ENCODE assay signal across 1 cellular context in genomic region chr1:9910425-9911178, GRCh38.
TF ChIP-seq lines count a peak whose summit lies in the region.

No MANE protein-coding gene starts in this region.

TF ChIP-seq in K562, 482 proteins besides CTCF, POLR2A, EP300 and RAD21 (continued from another document and continues in another):
- TF ChIP-seq, protein P1, sequence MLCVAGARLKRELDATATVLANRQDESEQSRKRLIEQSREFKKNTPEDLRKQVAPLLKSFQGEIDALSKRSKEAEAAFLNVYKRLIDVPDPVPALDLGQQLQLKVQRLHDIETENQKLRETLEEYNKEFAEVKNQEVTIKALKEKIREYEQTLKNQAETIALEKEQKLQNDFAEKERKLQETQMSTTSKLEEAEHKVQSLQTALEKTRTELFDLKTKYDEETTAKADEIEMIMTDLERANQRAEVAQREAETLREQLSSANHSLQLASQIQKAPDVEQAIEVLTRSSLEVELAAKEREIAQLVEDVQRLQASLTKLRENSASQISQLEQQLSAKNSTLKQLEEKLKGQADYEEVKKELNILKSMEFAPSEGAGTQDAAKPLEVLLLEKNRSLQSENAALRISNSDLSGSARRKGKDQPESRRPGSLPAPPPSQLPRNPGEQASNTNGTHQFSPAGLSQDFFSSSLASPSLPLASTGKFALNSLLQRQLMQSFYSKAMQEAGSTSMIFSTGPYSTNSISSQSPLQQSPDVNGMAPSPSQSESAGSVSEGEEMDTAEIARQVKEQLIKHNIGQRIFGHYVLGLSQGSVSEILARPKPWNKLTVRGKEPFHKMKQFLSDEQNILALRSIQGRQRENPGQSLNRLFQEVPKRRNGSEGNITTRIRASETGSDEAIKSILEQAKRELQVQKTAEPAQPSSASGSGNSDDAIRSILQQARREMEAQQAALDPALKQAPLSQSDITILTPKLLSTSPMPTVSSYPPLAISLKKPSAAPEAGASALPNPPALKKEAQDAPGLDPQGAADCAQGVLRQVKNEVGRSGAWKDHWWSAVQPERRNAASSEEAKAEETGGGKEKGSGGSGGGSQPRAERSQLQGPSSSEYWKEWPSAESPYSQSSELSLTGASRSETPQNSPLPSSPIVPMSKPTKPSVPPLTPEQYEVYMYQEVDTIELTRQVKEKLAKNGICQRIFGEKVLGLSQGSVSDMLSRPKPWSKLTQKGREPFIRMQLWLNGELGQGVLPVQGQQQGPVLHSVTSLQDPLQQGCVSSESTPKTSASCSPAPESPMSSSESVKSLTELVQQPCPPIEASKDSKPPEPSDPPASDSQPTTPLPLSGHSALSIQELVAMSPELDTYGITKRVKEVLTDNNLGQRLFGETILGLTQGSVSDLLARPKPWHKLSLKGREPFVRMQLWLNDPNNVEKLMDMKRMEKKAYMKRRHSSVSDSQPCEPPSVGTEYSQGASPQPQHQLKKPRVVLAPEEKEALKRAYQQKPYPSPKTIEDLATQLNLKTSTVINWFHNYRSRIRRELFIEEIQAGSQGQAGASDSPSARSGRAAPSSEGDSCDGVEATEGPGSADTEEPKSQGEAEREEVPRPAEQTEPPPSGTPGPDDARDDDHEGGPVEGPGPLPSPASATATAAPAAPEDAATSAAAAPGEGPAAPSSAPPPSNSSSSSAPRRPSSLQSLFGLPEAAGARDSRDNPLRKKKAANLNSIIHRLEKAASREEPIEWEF (CRISPR knock-in tag; IDR thresholded peaks at IDR 0.05): no peak
- no peak for TF ChIP-seq SAFB2 (IDR thresholded peaks at IDR 0.05; ENCODE audit: borderline replicate concordance, low read depth, low read length, severe bottlenecking)
- TF ChIP-seq ZNF830 (CRISPR knock-in tag; IDR thresholded peaks at IDR 0.05): no peak
- TF ChIP-seq ATF1 (CRISPR knock-in tag; IDR thresholded peaks at IDR 0.05): no peak
- peak; percentile 83 for TF ChIP-seq ATF1 (tag; IDR thresholded peaks at IDR 0.05)
- TF ChIP-seq, protein P2, sequence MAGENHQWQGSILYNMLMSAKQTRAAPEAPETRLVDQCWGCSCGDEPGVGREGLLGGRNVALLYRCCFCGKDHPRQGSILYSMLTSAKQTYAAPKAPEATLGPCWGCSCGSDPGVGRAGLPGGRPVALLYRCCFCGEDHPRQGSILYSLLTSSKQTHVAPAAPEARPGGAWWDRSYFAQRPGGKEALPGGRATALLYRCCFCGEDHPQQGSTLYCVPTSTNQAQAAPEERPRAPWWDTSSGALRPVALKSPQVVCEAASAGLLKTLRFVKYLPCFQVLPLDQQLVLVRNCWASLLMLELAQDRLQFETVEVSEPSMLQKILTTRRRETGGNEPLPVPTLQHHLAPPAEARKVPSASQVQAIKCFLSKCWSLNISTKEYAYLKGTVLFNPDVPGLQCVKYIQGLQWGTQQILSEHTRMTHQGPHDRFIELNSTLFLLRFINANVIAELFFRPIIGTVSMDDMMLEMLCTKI (IDR thresholded peaks at IDR 0.05; ENCODE audit: partially characterized antibody): no peak
- peak; percentile 42; the same call in 1 of the 2 replicates for TF ChIP-seq TEAD4 (IDR thresholded peaks at IDR 0.05; ENCODE audit: low read length)
- TF ChIP-seq TEAD4 (CRISPR knock-in tag; IDR thresholded peaks at IDR 0.05; ENCODE audit: borderline replicate concordance): no peak
- TF ChIP-seq ZNF707 (CRISPR knock-in tag; conservative IDR thresholded peaks at IDR 0.05): no peak
- TF ChIP-seq ZNF695 (CRISPR knock-in tag; IDR thresholded peaks at IDR 0.05): no peak
- 0 out of 2 replicates have a peak, but pooled peaks have one; percentile 2 for TF ChIP-seq ZKSCAN1 (IDR thresholded peaks at IDR 0.05; ENCODE audit: low read depth, low read length)
- TF ChIP-seq PHB (CRISPR knock-in tag; IDR thresholded peaks at IDR 0.05): no peak
- TF ChIP-seq HDAC3 (IDR thresholded peaks at IDR 0.05; ENCODE audit: borderline replicate concordance, partially characterized antibody): no peak
- TF ChIP-seq ZNF77 (CRISPR knock-in tag; IDR thresholded peaks at IDR 0.05): no peak
- TF ChIP-seq EZH2 (IDR thresholded peaks at IDR 0.05; ENCODE audit: borderline replicate concordance, low read depth, low read length): no peak
- TF ChIP-seq ZMIZ1 (IDR thresholded peaks at IDR 0.05; ENCODE audit: low read depth in 2 of 2, low read length in 2 of 2): 0 out of 4 replicates have a peak, but pooled peaks of 1 of the 2 experiments have one; percentile 31
- TF ChIP-seq CEBPB (tag; IDR thresholded peaks at IDR 0.05): no peak
- no peak for TF ChIP-seq RBM25 (IDR thresholded peaks at IDR 0.05; ENCODE audit: low read depth, low read length, severe bottlenecking)
- no peak for TF ChIP-seq FOXP4 (CRISPR knock-in tag; IDR thresholded peaks at IDR 0.05; ENCODE audit: borderline replicate concordance)
- no peak for TF ChIP-seq ZNF75A (CRISPR knock-in tag; IDR thresholded peaks at IDR 0.05)
- TF ChIP-seq POLR3A (IDR thresholded peaks at IDR 0.05; ENCODE audit: borderline replicate concordance, extremely low read depth, insufficient read depth, insufficient read length): no peak
- TF ChIP-seq ZBTB1 (CRISPR knock-in tag; IDR thresholded peaks at IDR 0.05; ENCODE audit: borderline replicate concordance, low read depth): no peak
- no peak for TF ChIP-seq MEF2A (IDR thresholded peaks at IDR 0.05; ENCODE audit: control insufficient read depth, low read depth, low read length)
- no peak for TF ChIP-seq ZBTB49 (CRISPR knock-in tag; IDR thresholded peaks at IDR 0.05; ENCODE audit: borderline replicate concordance)
- no peak for TF ChIP-seq ILF3 (IDR thresholded peaks at IDR 0.05; ENCODE audit: borderline replicate concordance)
- TF ChIP-seq ZBTB17 (CRISPR knock-in tag; IDR thresholded peaks at IDR 0.05): no peak
- TF ChIP-seq ID3 (CRISPR knock-in tag; IDR thresholded peaks at IDR 0.05): no peak
- peak; percentile 64; the same call in 1 of the 2 replicates for TF ChIP-seq ID3 (tag; IDR thresholded peaks at IDR 0.05)
- TF ChIP-seq RBBP5 (IDR thresholded peaks at IDR 0.05; ENCODE audit: borderline replicate concordance, insufficient read depth, low read length, poor library complexity, severe bottlenecking): no peak
- no peak for TF ChIP-seq MEF2D (tag; conservative IDR thresholded peaks at IDR 0.05; ENCODE audit: low read depth)
- TF ChIP-seq PHF21A (IDR thresholded peaks at IDR 0.05; ENCODE audit: borderline replicate concordance, low read depth): no peak
- TF ChIP-seq TCF3 (CRISPR knock-in tag; IDR thresholded peaks at IDR 0.05): no peak; the same call in 1 of the 2 replicates
- TF ChIP-seq FOXA3 (CRISPR knock-in tag; conservative IDR thresholded peaks at IDR 0.05 in 1 of 2, IDR thresholded peaks at IDR 0.05 in 1 of 2): no peak
- TF ChIP-seq ZNF24 (IDR thresholded peaks at IDR 0.05): no peak
- TF ChIP-seq, protein P3, sequence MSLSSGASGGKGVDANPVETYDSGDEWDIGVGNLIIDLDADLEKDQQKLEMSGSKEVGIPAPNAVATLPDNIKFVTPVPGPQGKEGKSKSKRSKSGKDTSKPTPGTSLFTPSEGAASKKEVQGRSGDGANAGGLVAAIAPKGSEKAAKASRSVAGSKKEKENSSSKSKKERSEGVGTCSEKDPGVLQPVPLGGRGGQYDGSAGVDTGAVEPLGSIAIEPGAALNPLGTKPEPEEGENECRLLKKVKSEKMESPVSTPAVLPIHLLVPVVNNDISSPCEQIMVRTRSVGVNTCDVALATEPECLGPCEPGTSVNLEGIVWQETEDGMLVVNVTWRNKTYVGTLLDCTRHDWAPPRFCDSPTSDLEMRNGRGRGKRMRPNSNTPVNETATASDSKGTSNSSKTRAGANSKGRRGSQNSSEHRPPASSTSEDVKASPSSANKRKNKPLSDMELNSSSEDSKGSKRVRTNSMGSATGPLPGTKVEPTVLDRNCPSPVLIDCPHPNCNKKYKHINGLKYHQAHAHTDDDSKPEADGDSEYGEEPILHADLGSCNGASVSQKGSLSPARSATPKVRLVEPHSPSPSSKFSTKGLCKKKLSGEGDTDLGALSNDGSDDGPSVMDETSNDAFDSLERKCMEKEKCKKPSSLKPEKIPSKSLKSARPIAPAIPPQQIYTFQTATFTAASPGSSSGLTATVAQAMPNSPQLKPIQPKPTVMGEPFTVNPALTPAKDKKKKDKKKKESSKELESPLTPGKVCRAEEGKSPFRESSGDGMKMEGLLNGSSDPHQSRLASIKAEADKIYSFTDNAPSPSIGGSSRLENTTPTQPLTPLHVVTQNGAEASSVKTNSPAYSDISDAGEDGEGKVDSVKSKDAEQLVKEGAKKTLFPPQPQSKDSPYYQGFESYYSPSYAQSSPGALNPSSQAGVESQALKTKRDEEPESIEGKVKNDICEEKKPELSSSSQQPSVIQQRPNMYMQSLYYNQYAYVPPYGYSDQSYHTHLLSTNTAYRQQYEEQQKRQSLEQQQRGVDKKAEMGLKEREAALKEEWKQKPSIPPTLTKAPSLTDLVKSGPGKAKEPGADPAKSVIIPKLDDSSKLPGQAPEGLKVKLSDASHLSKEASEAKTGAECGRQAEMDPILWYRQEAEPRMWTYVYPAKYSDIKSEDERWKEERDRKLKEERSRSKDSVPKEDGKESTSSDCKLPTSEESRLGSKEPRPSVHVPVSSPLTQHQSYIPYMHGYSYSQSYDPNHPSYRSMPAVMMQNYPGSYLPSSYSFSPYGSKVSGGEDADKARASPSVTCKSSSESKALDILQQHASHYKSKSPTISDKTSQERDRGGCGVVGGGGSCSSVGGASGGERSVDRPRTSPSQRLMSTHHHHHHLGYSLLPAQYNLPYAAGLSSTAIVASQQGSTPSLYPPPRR (CRISPR knock-in tag; IDR thresholded peaks at IDR 0.05; ENCODE audit: borderline replicate concordance): no peak
- TF ChIP-seq E2F4 (CRISPR knock-in tag; IDR thresholded peaks at IDR 0.05; ENCODE audit: low read depth): no peak
- TF ChIP-seq ATF4 (CRISPR knock-in tag; IDR thresholded peaks at IDR 0.05): peak; percentile 38; the same call in 1 of the 2 replicates
- no peak; a peak in 1 of 4 replicates for TF ChIP-seq KDM4B (IDR thresholded peaks at IDR 0.05; ENCODE audit: borderline replicate concordance in 2 of 2, low read depth in 1 of 2)
